In the genomic region with DNA sequence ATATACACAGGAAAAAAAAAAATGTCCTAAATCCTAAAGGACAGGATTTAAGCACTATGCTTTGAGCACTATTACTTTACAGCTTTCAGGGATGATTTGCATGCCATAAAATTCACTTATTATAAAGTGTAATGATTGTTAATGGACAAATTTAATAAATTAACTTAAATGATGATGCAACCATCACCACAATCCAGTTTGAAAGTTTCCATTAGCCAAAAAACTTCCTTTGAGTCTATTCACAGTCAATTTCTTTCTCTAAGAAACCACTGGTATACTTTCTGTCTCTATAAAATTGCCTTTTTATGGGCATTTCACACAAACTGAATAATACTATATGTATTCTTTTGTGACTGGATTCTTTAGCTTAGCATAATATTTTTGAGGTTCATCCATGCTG, we compare ENCODE assay signal across 25 cellular contexts.
"Had no signal": no experiment of that assay in that cellular context is flagged by ENCODE, and none has a peak within 500 bp of the region (broad histone marks: within the 10 kb centered on the region; RNA-seq: fewer than 3 reads in every experiment).

No MANE protein-coding gene starts in this region.

- H3K4me1 ChIP-seq: left lung, lower lobe of right lung, pancreas, prostate gland, sigmoid colon, spleen, stomach, testis, thyroid gland, transverse colon, upper lobe of left lung had no signal

- ATAC-seq: left colon; left lung; lower lobe of right lung; naive thymus-derived CD8-positive, alpha-beta T cell; pancreas had no signal

- H3K4me3 ChIP-seq: left lung, lower lobe of right lung, pancreas, prostate gland, sigmoid colon, spleen, stomach, testis, thyroid gland, transverse colon, upper lobe of left lung had no signal

- DNase-seq: immature natural killer cell; kidney; left colon; left lung; lower lobe of right lung; mesenchymal stem cell; naive thymus-derived CD8-positive, alpha-beta T cell; nucleus accumbens; pancreas; posterior cingulate gyrus; retina; right cardiac atrium; sigmoid colon; small intestine; spleen; stimulated activated naive CD4-positive, alpha-beta T cell; stomach; testis; thyroid gland; transverse colon; upper lobe of left lung had no signal

- H3K27me3 Mint-ChIP-seq: naive thymus-derived CD8-positive, alpha-beta T cell had no signal

- H3K9me3 ChIP-seq: left lung, lower lobe of right lung, pancreas, prostate gland, sigmoid colon, spleen, stomach, testis, thyroid gland, transverse colon, upper lobe of left lung had no signal

- H3K27ac Mint-ChIP-seq: immature natural killer cell; nephron; stimulated activated effector memory CD8-positive, alpha-beta T cell treated with anti-CD3 and anti-CD28 coated beads, Interleukin-12 subunit alpha, Interleukin-12 subunit beta, amount 100 ng/mL, for 72 hours had no signal

- H3K4me3 Mint-ChIP-seq: immature natural killer cell; naive thymus-derived CD8-positive, alpha-beta T cell; nephron; neural crest cell; stimulated activated effector memory CD8-positive, alpha-beta T cell treated with anti-CD3 and anti-CD28 coated beads, Interleukin-12 subunit alpha, Interleukin-12 subunit beta, amount 100 ng/mL, for 72 hours had no signal

- H3K9me3 Mint-ChIP-seq: immature natural killer cell; naive thymus-derived CD8-positive, alpha-beta T cell; nephron; neural crest cell; stimulated activated effector memory CD8-positive, alpha-beta T cell treated with anti-CD3 and anti-CD28 coated beads, Interleukin-12 subunit alpha, Interleukin-12 subunit beta, amount 100 ng/mL, for 72 hours had no signal

- H3K36me3 ChIP-seq: left lung, lower lobe of right lung, pancreas, prostate gland, sigmoid colon, stomach, thyroid gland, transverse colon, upper lobe of left lung had no signal

- H3K36me3 Mint-ChIP-seq: stimulated activated effector memory CD8-positive, alpha-beta T cell treated with anti-CD3 and anti-CD28 coated beads, Interleukin-12 subunit alpha, Interleukin-12 subunit beta, amount 100 ng/mL, for 72 hours had no signal

- H3K27me3 ChIP-seq: left lung, pancreas, sigmoid colon, spleen, stomach, testis, thyroid gland, transverse colon, upper lobe of left lung had no signal

- H3K27ac ChIP-seq: lower lobe of right lung, pancreas, prostate gland, sigmoid colon, spleen, stomach, testis, thyroid gland, transverse colon had no signal

- H3K4me1 Mint-ChIP-seq: immature natural killer cell; naive thymus-derived CD8-positive, alpha-beta T cell; nephron had no signal
